Comparison of ENCODE assay signal across 22 cellular contexts in genomic region chr9:89686621-89687020, GRCh38.
DNase-seq lines count a peak whose midpoint lies in the region; ATAC-seq and TF ChIP-seq lines count a peak whose summit lies in the region.
"Had no signal": no experiment of that assay in that cellular context is flagged by ENCODE, and none has a peak within 500 bp of the region (broad histone marks: within the 10 kb centered on the region; RNA-seq: fewer than 3 reads in every experiment).

No MANE protein-coding gene starts in this region.

- H2BK120ac ChIP-seq in mesendoderm (ENCODE audit: low read depth, low read length): peak overlapping the region; percentile 64

- no peak overlapping the region for H3K4me3 ChIP-seq in mammary epithelial cell (replicated peaks in 1 of 3; ENCODE audit: insufficient read depth in 1 of 3, low read depth in 2 of 3, low read length in 3 of 3)
- H3K4me3 ChIP-seq in mesendoderm (ENCODE audit: low read length): no peak overlapping the region
- H3K4me3 ChIP-seq in testis: no peak overlapping the region
- H3K4me3 ChIP-seq: dorsolateral prefrontal cortex, ovary had no signal

- H2BK5ac ChIP-seq in mesendoderm (ENCODE audit: low read length): no peak overlapping the region

- BruUV-seq in mammary epithelial cell (replicated peaks; lab: Mats Ljungman, UMichigan): no TSS peak

- no peak overlapping the region for H3K4ac ChIP-seq in mesendoderm (ENCODE audit: low read depth, low read length)

- no peak for ATAC-seq in activated T-helper 17 cell treated with anti-CD3 and anti-CD28 coated beads, Interleukin-2, amount 50 U/mL, for 72 hours (replicated peaks)
- ATAC-seq: activated CD8-positive, alpha-beta T cell treated with anti-CD3 and anti-CD28 coated beads for 36 hours; natural killer cell treated with Interleukin-12 subunit alpha and Interleukin-12 subunit beta and Interleukin-15 and Interleukin-18, amount 100 ng/mL, for 72 hours; right cardiac atrium; T-helper 17 cell had no signal

- H3K79me2 ChIP-seq in mammary epithelial cell (ENCODE audit: insufficient read depth, low read length): no peaks in the 10 kb centered on the region
- H3K79me2 ChIP-seq in mesendoderm (ENCODE audit: control insufficient read depth, insufficient read depth, low read length): no peaks in the 10 kb centered on the region

- no peak overlapping the region for H3K56ac ChIP-seq in mesendoderm (ENCODE audit: low read length)

- no peaks in the 10 kb centered on the region for H3K9me3 Mint-ChIP-seq in activated naive CD4-positive, alpha-beta T cell treated with anti-CD3 and anti-CD28 coated beads for 36 hours
- no peaks in the 10 kb centered on the region for H3K9me3 Mint-ChIP-seq in activated T-helper 17 cell treated with anti-CD3 and anti-CD28 coated beads, Interleukin-2, amount 50 U/mL, for 72 hours
- H3K9me3 Mint-ChIP-seq: activated CD8-positive, alpha-beta T cell treated with anti-CD3 and anti-CD28 coated beads for 36 hours; activated naive CD8-positive, alpha-beta T cell treated with anti-CD3 and anti-CD28 coated beads, Interleukin-2, amount 10 ng/mL, durations not matched to agents 7 days and 5 days; CD8-positive, alpha-beta memory T cell; natural killer cell treated with Interleukin-12 subunit alpha and Interleukin-12 subunit beta and Interleukin-15 and Interleukin-18, amount 100 ng/mL, for 72 hours had no signal

- dilution Hi-C loops in mammary epithelial cell (cut with HindIII; ENCODE audit: low sequenced_read_pairs): no loop called here

- H3K4me1 Mint-ChIP-seq in activated naive CD4-positive, alpha-beta T cell treated with anti-CD3 and anti-CD28 coated beads for 36 hours (ENCODE audit: low read depth): peaks cover 8% of the 10 kb centered on the region
- peaks cover 10% of the 10 kb centered on the region for H3K4me1 Mint-ChIP-seq in activated T-helper 17 cell treated with anti-CD3 and anti-CD28 coated beads, Interleukin-2, amount 50 U/mL, for 72 hours

- peak overlapping the region; percentile 41 for H3K27ac ChIP-seq in mammary epithelial cell (ENCODE audit: insufficient read depth, low read depth, low read length)
- H3K27ac ChIP-seq in mesendoderm (ENCODE audit: low read depth, low read length): no peak overlapping the region
- peak overlapping the region; percentile 35 to 53 for H3K27ac ChIP-seq in testis
- H3K27ac ChIP-seq: dorsolateral prefrontal cortex, ovary had no signal

- H3K9ac ChIP-seq in mammary epithelial cell (ENCODE audit: insufficient read depth, low read length) (no peak overlapping the region), mesendoderm (ENCODE audit: low read length) (no peak overlapping the region)
- H3K9ac ChIP-seq: SK-N-SH had no signal

- H3K79me1 ChIP-seq in mesendoderm (ENCODE audit: low read length): no peaks in the 10 kb centered on the region

- H3K9me3 ChIP-seq in mammary epithelial cell (replicated peaks; ENCODE audit: insufficient read depth, low read length) (no peaks in the 10 kb centered on the region), testis (no peaks in the 10 kb centered on the region)
- H3K9me3 ChIP-seq: ovary, SK-N-SH had no signal

- H3K36me3 ChIP-seq in mammary epithelial cell (ENCODE audit: insufficient read depth, low read length) (no peaks in the 10 kb centered on the region), mesendoderm (ENCODE audit: control insufficient read depth, insufficient read depth, low read length) (no peaks in the 10 kb centered on the region), testis (ENCODE audit: low read depth, missing control alignments) (no peaks in the 10 kb centered on the region)
- H3K36me3 ChIP-seq: ovary had no signal

- H3K4me2 ChIP-seq in mammary epithelial cell (ENCODE audit: insufficient read depth, low read depth, low read length) (peak overlapping the region; percentile 59), mesendoderm (ENCODE audit: low read length) (no peak overlapping the region)
- H3K4me2 ChIP-seq: SK-N-SH had no signal

- no peaks in the 10 kb centered on the region for H3K27me3 Mint-ChIP-seq in activated naive CD4-positive, alpha-beta T cell treated with anti-CD3 and anti-CD28 coated beads for 36 hours (ENCODE audit: low read depth)
- no peaks in the 10 kb centered on the region for H3K27me3 Mint-ChIP-seq in activated T-helper 17 cell treated with anti-CD3 and anti-CD28 coated beads, Interleukin-2, amount 50 U/mL, for 72 hours
- H3K27me3 Mint-ChIP-seq: activated CD8-positive, alpha-beta T cell treated with anti-CD3 and anti-CD28 coated beads for 36 hours; activated naive CD8-positive, alpha-beta T cell treated with anti-CD3 and anti-CD28 coated beads, Interleukin-2, amount 10 ng/mL, durations not matched to agents 7 days and 5 days; natural killer cell treated with Interleukin-12 subunit alpha and Interleukin-12 subunit beta and Interleukin-15 and Interleukin-18, amount 100 ng/mL, for 72 hours had no signal

- H2AK5ac ChIP-seq in mesendoderm (ENCODE audit: low read length): no peak overlapping the region

- no peak for DNase-seq in activated naive CD4-positive, alpha-beta T cell treated with anti-CD3 and anti-CD28 coated beads for 36 hours
- no peak for DNase-seq in activated naive CD4-positive, alpha-beta T cell (lab: John Stamatoyannopoulos, UW)
- DNase-seq in mammary epithelial cell: no peak
- no peak for DNase-seq in mesendoderm
- no peak for DNase-seq in testis
- DNase-seq in NCI-H345 (lab: John Stamatoyannopoulos, UW): no peak
- DNase-seq in Ammon's horn (ENCODE audit: low spot score): no peak
- DNase-seq: 8988T; activated CD4-positive, alpha-beta T cell treated with anti-CD3 and anti-CD28 coated beads for 1 hour; activated CD8-positive, alpha-beta T cell treated with anti-CD3 and anti-CD28 coated beads for 36 hours; activated naive CD8-positive, alpha-beta T cell treated with anti-CD3 and anti-CD28 coated beads, Interleukin-2, amount 10 ng/mL, durations not matched to agents 7 days and 5 days; CD8-positive, alpha-beta memory T cell; dorsolateral prefrontal cortex; GOT3; ovary; right cardiac atrium; SK-N-SH; stimulated activated CD4-positive, alpha-beta T cell treated with anti-CD3 and anti-CD28 coated beads, Interleukin-4, amount 100 ng/mL, for 24 hours; stimulated activated naive CD4-positive, alpha-beta T cell; T-helper 17 cell had no signal

- H3K18ac ChIP-seq in mesendoderm (ENCODE audit: low read length): no peak overlapping the region

- peaks cover 17% of the 10 kb centered on the region for H3K4me1 ChIP-seq in mammary epithelial cell (ENCODE audit: insufficient read depth, low read length)
- H3K4me1 ChIP-seq in mesendoderm (ENCODE audit: control insufficient read depth, low read depth, low read length): no peaks in the 10 kb centered on the region
- peaks cover 37% of the 10 kb centered on the region for H3K4me1 ChIP-seq in testis

- no peak overlapping the region for H4K8ac ChIP-seq in mesendoderm (ENCODE audit: low read depth, low read length)

- H4K5ac ChIP-seq in mesendoderm (ENCODE audit: low read length): no peak overlapping the region

- H2BK15ac ChIP-seq in mesendoderm (replicated peaks; ENCODE audit: low read depth): no peak overlapping the region

- H3K23ac ChIP-seq in mesendoderm (ENCODE audit: low read length): no peak overlapping the region

- H4K20me1 ChIP-seq in mammary epithelial cell (ENCODE audit: insufficient read depth, low read length): no peaks in the 10 kb centered on the region

- no peaks in the 10 kb centered on the region for H3K36me3 Mint-ChIP-seq in activated naive CD4-positive, alpha-beta T cell treated with anti-CD3 and anti-CD28 coated beads for 36 hours (ENCODE audit: low read depth)
- H3K36me3 Mint-ChIP-seq in activated T-helper 17 cell treated with anti-CD3 and anti-CD28 coated beads, Interleukin-2, amount 50 U/mL, for 72 hours (ENCODE audit: low read depth): no peaks in the 10 kb centered on the region
- H3K36me3 Mint-ChIP-seq: activated naive CD8-positive, alpha-beta T cell treated with anti-CD3 and anti-CD28 coated beads, Interleukin-2, amount 10 ng/mL, durations not matched to agents 7 days and 5 days; CD8-positive, alpha-beta memory T cell; natural killer cell treated with Interleukin-12 subunit alpha and Interleukin-12 subunit beta and Interleukin-15 and Interleukin-18, amount 100 ng/mL, for 72 hours had no signal

- intact Hi-C loops in activated naive CD4-positive, alpha-beta T cell treated with anti-CD3 and anti-CD28 coated beads for 36 hours (cut with micrococcal nuclease): no loop called here
- intact Hi-C loops in mammary epithelial cell (cut with micrococcal nuclease) (loop anchor here (1.0 kb wide), 1 partner anchor 80 kb away; no protein-coding TSS in a partner anchor), testis (cut with DNase I; ENCODE audit: low total_unique reads) (no loop called here)

- no peak overlapping the region for H3K4me3 Mint-ChIP-seq in activated naive CD4-positive, alpha-beta T cell treated with anti-CD3 and anti-CD28 coated beads for 36 hours
- no peak overlapping the region for H3K4me3 Mint-ChIP-seq in activated T-helper 17 cell treated with anti-CD3 and anti-CD28 coated beads, Interleukin-2, amount 50 U/mL, for 72 hours
- H3K4me3 Mint-ChIP-seq: activated CD8-positive, alpha-beta T cell treated with anti-CD3 and anti-CD28 coated beads for 36 hours; activated naive CD8-positive, alpha-beta T cell treated with anti-CD3 and anti-CD28 coated beads, Interleukin-2, amount 10 ng/mL, durations not matched to agents 7 days and 5 days; natural killer cell treated with Interleukin-12 subunit alpha and Interleukin-12 subunit beta and Interleukin-15 and Interleukin-18, amount 100 ng/mL, for 72 hours; T-helper 17 cell had no signal

- no peaks in the 10 kb centered on the region for H3K27me3 ChIP-seq in mammary epithelial cell (ENCODE audit: insufficient read depth, low read length)
- H3K27me3 ChIP-seq in mesendoderm (ENCODE audit: insufficient read depth, low read length, poor library complexity): no peaks in the 10 kb centered on the region
- H3K27me3 ChIP-seq in testis: no peaks in the 10 kb centered on the region
- H3K27me3 ChIP-seq: dorsolateral prefrontal cortex, ovary had no signal

- peak overlapping the region; percentile 63 for H2AFZ ChIP-seq in mammary epithelial cell (ENCODE audit: low read depth, low read length)

- 91% methylated on average over 4 of the region's 4 CpGs for WGBS in mammary epithelial cell (ENCODE audit: low coverage, missing lambda C conversion rate)
- WGBS in mesendoderm (ENCODE audit: extremely low coverage, insufficient coverage, low lambda C conversion rate): no CpG with 5 or more reads among the region's 4 CpGs
- WGBS in testis, 2 donors: 79% methylated on average over 4 of the region's 4 CpGs; no CpG with 5 or more reads in 1 of the 2 donors

- CTCF ChIA-PET in activated naive CD4-positive, alpha-beta T cell treated with anti-CD3 and anti-CD28 coated beads for 36 hours (lab: Charles Lee): no interaction called here
- CTCF ChIA-PET in mammary epithelial cell (lab: Charles Lee; ENCODE audit: low non-redundant PET): interaction anchor here (0.5 kb wide), 1 partner anchor 415 kb away, joined by 3 read pairs; no protein-coding TSS in a partner anchor

- H3K27ac Mint-ChIP-seq in activated naive CD4-positive, alpha-beta T cell treated with anti-CD3 and anti-CD28 coated beads for 36 hours: peak overlapping the region; percentile 46
- no peak overlapping the region for H3K27ac Mint-ChIP-seq in activated T-helper 17 cell treated with anti-CD3 and anti-CD28 coated beads, Interleukin-2, amount 50 U/mL, for 72 hours
- H3K27ac Mint-ChIP-seq: activated CD8-positive, alpha-beta T cell treated with anti-CD3 and anti-CD28 coated beads for 36 hours; activated naive CD8-positive, alpha-beta T cell treated with anti-CD3 and anti-CD28 coated beads, Interleukin-2, amount 10 ng/mL, durations not matched to agents 7 days and 5 days; CD8-positive, alpha-beta memory T cell; T-helper 17 cell had no signal

- no peak for TF ChIP-seq POLR2A in testis (IDR thresholded peaks at IDR 0.05)

- in situ Hi-C loops in mammary epithelial cell (cut with MboI; ENCODE audit: low sequenced_read_pairs in 2 of 2): no loop called here

- TF ChIP-seq CTCF in mammary epithelial cell (conservative IDR thresholded peaks at IDR 0.05 in 1 of 2, IDR thresholded peaks at IDR 0.05 in 1 of 2; ENCODE audit: extremely low read depth in 1 of 2, insufficient read depth in 1 of 2, low read depth in 1 of 2, low read length in 2 of 2): no peak
- TF ChIP-seq CTCF in testis (IDR thresholded peaks at IDR 0.05): no peak
